In genomic region chr9:109975574-109976327, GRCh38 we compare ENCODE assay signal across 16 cellular contexts.
DNase-seq lines count a peak whose midpoint lies in the region; ATAC-seq, FAIRE-seq and TF ChIP-seq lines count a peak whose summit lies in the region.
"Had no signal": no experiment of that assay in that cellular context is flagged by ENCODE, and none has a peak within 500 bp of the region (broad histone marks: within the 10 kb centered on the region; RNA-seq: fewer than 3 reads in every experiment).

No MANE protein-coding gene starts in this region.

- DNase-seq in activated T-cell treated with anti-CD3 and anti-CD28 coated beads, Interleukin-2, amount 50 U/mL, for 72 hours, result peak in 1 of 2 donors; percentile 49
- no peak for DNase-seq in activated T-cell treated with anti-CD3 and anti-CD28 coated beads, Interleukin-2, amount 50 U/mL, for 4 hours
- DNase-seq in H54 (ENCODE audit: insufficient read length, low spot score), result peak; percentile 24
- DNase-seq in astrocyte of the hippocampus (ENCODE audit: low read depth, low spot score), result peak; percentile 80
- peak; percentile 88 for DNase-seq in osteoblast (ENCODE audit: insufficient read length, low spot score, missing footprints)
- DNase-seq in foreskin melanocyte, result no peak
- no peak for DNase-seq in stimulated activated CD4-positive, alpha-beta T cell treated with anti-CD3 and anti-CD28 coated beads, Interleukin-2, amount 100 ng/mL, for 24 hours
- no peak for DNase-seq in NCI-H510A treated with DMSO at 0.1 percent for 48 hours (lab: John Stamatoyannopoulos, UW)
- DNase-seq: AML-193, foreskin keratinocyte, MM.1S, SHP77 treated with DMSO at 0.1 percent for 48 hours had no signal

- H3K9me3 ChIP-seq in osteoblast (ENCODE audit: low read depth, low read length), result no peaks in the 10 kb centered on the region
- H3K9me3 ChIP-seq: ascending aorta, tibial nerve had no signal

- peaks cover 83% of the 10 kb centered on the region for H3K4me1 Mint-ChIP-seq in activated T-cell treated with anti-CD3 and anti-CD28 coated beads, Interleukin-2, amount 50 U/mL, for 72 hours (ENCODE audit: low read depth)
- peaks cover 48% of the 10 kb centered on the region for H3K4me1 Mint-ChIP-seq in activated T-cell treated with anti-CD3 and anti-CD28 coated beads, Interleukin-2, amount 50 U/mL, for 4 hours (ENCODE audit: low read depth)
- H3K4me1 Mint-ChIP-seq: mesothelial cell of epicardium had no signal

- H2AFZ ChIP-seq in osteoblast (ENCODE audit: low read length), result no peak overlapping the region

- peaks cover 2 to 3% of the 10 kb centered on the region in 2 donors for H3K36me3 Mint-ChIP-seq in activated T-cell treated with anti-CD3 and anti-CD28 coated beads, Interleukin-2, amount 50 U/mL, for 72 hours (ENCODE audit: insufficient read depth in 2 of 2)
- H3K36me3 Mint-ChIP-seq in activated T-cell treated with anti-CD3 and anti-CD28 coated beads, Interleukin-2, amount 50 U/mL, for 4 hours (ENCODE audit: insufficient read depth), result no peaks in the 10 kb centered on the region
- H3K36me3 Mint-ChIP-seq: mesothelial cell of epicardium had no signal

- no peaks in the 10 kb centered on the region for H3K36me3 ChIP-seq in osteoblast (ENCODE audit: insufficient read depth, low read length)
- H3K36me3 ChIP-seq: ascending aorta, tibial nerve had no signal

- H3K27ac ChIP-seq in osteoblast (ENCODE audit: low read depth, low read length), result peak overlapping the region; percentile 88
- H3K27ac ChIP-seq: foreskin keratinocyte, tibial nerve had no signal

- no peak for TF ChIP-seq CTCF in osteoblast (IDR thresholded peaks at IDR 0.05; ENCODE audit: extremely low read depth, low read depth, low read length)

- TF ChIP-seq POLR2A in H54 (IDR thresholded peaks at IDR 0.05; ENCODE audit: low read depth, low read length), result no peak

- peak overlapping the region; percentile 29 for H3K4me2 ChIP-seq in osteoblast (ENCODE audit: insufficient read depth, low read length)

- H3K79me2 ChIP-seq in osteoblast (ENCODE audit: insufficient read depth, low read length), result no peaks in the 10 kb centered on the region

- peak overlapping the region; percentile 41 to 60 for H3K4me3 Mint-ChIP-seq in activated T-cell treated with anti-CD3 and anti-CD28 coated beads, Interleukin-2, amount 50 U/mL, for 72 hours
- no peak overlapping the region for H3K4me3 Mint-ChIP-seq in activated T-cell treated with anti-CD3 and anti-CD28 coated beads, Interleukin-2, amount 50 U/mL, for 4 hours
- H3K4me3 Mint-ChIP-seq: mesothelial cell of epicardium had no signal

- H3K9me3 Mint-ChIP-seq in activated T-cell treated with anti-CD3 and anti-CD28 coated beads, Interleukin-2, amount 50 U/mL, for 72 hours, result peaks cover 2 to 4% of the 10 kb centered on the region in 2 donors
- no peaks in the 10 kb centered on the region for H3K9me3 Mint-ChIP-seq in activated T-cell treated with anti-CD3 and anti-CD28 coated beads, Interleukin-2, amount 50 U/mL, for 4 hours

- no peak for ATAC-seq in activated T-cell treated with anti-CD3 and anti-CD28 coated beads, Interleukin-2, amount 50 U/mL, for 72 hours (replicated peaks in 1 of 2)
- no peak for ATAC-seq in activated T-cell treated with anti-CD3 and anti-CD28 coated beads, Interleukin-2, amount 50 U/mL, for 4 hours
- ATAC-seq: foreskin keratinocyte had no signal

- H3K27me3 Mint-ChIP-seq in activated T-cell treated with anti-CD3 and anti-CD28 coated beads, Interleukin-2, amount 50 U/mL, for 72 hours (ENCODE audit: low read depth), result no peaks in the 10 kb centered on the region
- no peaks in the 10 kb centered on the region for H3K27me3 Mint-ChIP-seq in activated T-cell treated with anti-CD3 and anti-CD28 coated beads, Interleukin-2, amount 50 U/mL, for 4 hours (ENCODE audit: low read depth)

- no peaks in the 10 kb centered on the region for H3K27me3 ChIP-seq in osteoblast (ENCODE audit: insufficient read depth, low read length)
- H3K27me3 ChIP-seq: ascending aorta, foreskin keratinocyte, tibial nerve had no signal

- peaks cover 14% of the 10 kb centered on the region for H3K4me1 ChIP-seq in osteoblast (ENCODE audit: insufficient read depth, low read length)
- H3K4me1 ChIP-seq: foreskin keratinocyte had no signal

- no peaks in the 10 kb centered on the region for H4K20me1 ChIP-seq in osteoblast (ENCODE audit: insufficient read depth, low read length)

- H3K27ac Mint-ChIP-seq in activated T-cell treated with anti-CD3 and anti-CD28 coated beads, Interleukin-2, amount 50 U/mL, for 72 hours, result peak overlapping the region; percentile 92
- H3K27ac Mint-ChIP-seq: mesothelial cell of epicardium had no signal

- FAIRE-seq in H54 (lab: Jason Lieb, UNC), result peak; percentile 57
- FAIRE-seq: TTC549 had no signal

- H3K4me3 ChIP-seq in osteoblast (ENCODE audit: insufficient read depth, low read length), result no peak overlapping the region
- H3K4me3 ChIP-seq: ascending aorta, tibial nerve had no signal

Comparison
In these comparisons a context has a peak if more than half of its experiments do, and no peak if none do; other contexts are left out.
1. DNase-seq: peak in H54 (single experiment), astrocyte of the hippocampus (single experiment) and osteoblast (single experiment); none in activated T-cell treated with anti-CD3 and anti-CD28 coated beads, Interleukin-2, amount 50 U/mL, for 4 hours (single experiment), foreskin melanocyte (single experiment), stimulated activated CD4-positive, alpha-beta T cell treated with anti-CD3 and anti-CD28 coated beads, Interleukin-2, amount 100 ng/mL, for 24 hours (0 of 2) and NCI-H510A treated with DMSO at 0.1 percent for 48 hours (single experiment).